1 cellular context compared by ENCODE assay signal in the genomic region with DNA sequence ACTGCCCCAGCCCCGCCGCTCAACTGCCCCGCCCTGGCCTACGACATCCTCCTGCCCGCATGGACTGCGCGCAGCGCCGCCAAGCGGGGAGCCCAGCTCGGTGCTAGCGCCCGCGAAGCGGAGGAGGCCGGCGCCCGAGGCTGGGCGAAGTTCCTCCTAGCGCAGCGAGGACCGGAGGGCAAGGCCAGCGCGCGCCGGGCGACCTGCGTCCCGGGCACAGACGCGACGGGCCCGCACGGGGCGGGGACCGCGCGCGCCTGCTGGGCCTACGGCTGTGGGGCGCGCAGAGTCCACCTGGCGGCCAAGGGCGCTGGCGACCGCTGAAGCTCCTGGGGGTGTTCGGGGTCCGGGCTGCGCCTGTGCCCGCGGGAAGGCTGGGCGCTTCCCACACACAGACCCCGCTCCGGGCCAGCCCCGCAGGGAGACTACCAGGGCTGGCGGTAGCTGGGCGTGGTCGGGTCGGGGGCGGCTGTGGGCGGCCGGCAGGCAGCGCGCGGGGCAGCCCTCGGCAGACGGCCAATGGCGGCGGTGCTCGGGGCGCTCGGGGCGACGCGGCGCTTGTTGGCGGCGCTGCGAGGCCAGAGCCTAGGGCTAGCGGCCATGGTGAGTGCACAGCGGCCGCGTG.
TF ChIP-seq lines count a peak whose summit lies in the region.

A gene (plus strand): TSS at position 511 of the 625 bp plus-strand sequence. CDS start 9 bp downstream, at position 520.

TF ChIP-seq in HepG2, 621 proteins besides CTCF, POLR2A, EP300 and RAD21 (continued from another document and continues in another):
- TF ChIP-seq, protein P1, sequence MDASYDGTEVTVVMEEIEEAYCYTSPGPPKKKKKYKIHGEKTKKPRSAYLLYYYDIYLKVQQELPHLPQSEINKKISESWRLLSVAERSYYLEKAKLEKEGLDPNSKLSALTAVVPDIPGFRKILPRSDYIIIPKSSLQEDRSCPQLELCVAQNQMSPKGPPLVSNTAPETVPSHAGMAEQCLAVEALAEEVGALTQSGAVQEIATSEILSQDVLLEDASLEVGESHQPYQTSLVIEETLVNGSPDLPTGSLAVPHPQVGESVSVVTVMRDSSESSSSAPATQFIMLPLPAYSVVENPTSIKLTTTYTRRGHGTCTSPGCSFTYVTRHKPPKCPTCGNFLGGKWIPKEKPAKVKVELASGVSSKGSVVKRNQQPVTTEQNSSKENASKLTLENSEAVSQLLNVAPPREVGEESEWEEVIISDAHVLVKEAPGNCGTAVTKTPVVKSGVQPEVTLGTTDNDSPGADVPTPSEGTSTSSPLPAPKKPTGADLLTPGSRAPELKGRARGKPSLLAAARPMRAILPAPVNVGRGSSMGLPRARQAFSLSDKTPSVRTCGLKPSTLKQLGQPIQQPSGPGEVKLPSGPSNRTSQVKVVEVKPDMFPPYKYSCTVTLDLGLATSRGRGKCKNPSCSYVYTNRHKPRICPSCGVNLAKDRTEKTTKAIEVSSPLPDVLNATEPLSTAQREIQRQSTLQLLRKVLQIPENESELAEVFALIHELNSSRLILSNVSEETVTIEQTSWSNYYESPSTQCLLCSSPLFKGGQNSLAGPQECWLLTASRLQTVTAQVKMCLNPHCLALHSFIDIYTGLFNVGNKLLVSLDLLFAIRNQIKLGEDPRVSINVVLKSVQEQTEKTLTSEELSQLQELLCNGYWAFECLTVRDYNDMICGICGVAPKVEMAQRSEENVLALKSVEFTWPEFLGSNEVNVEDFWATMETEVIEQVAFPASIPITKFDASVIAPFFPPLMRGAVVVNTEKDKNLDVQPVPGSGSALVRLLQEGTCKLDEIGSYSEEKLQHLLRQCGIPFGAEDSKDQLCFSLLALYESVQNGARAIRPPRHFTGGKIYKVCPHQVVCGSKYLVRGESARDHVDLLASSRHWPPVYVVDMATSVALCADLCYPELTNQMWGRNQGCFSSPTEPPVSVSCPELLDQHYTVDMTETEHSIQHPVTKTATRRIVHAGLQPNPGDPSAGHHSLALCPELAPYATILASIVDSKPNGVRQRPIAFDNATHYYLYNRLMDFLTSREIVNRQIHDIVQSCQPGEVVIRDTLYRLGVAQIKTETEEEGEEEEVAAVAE (CRISPR knock-in tag; IDR thresholded peaks at IDR 0.05; ENCODE audit: borderline replicate concordance) = 0 out of 2 replicates have a peak, but pooled peaks have one; percentile 36
- TF ChIP-seq, protein P2, sequence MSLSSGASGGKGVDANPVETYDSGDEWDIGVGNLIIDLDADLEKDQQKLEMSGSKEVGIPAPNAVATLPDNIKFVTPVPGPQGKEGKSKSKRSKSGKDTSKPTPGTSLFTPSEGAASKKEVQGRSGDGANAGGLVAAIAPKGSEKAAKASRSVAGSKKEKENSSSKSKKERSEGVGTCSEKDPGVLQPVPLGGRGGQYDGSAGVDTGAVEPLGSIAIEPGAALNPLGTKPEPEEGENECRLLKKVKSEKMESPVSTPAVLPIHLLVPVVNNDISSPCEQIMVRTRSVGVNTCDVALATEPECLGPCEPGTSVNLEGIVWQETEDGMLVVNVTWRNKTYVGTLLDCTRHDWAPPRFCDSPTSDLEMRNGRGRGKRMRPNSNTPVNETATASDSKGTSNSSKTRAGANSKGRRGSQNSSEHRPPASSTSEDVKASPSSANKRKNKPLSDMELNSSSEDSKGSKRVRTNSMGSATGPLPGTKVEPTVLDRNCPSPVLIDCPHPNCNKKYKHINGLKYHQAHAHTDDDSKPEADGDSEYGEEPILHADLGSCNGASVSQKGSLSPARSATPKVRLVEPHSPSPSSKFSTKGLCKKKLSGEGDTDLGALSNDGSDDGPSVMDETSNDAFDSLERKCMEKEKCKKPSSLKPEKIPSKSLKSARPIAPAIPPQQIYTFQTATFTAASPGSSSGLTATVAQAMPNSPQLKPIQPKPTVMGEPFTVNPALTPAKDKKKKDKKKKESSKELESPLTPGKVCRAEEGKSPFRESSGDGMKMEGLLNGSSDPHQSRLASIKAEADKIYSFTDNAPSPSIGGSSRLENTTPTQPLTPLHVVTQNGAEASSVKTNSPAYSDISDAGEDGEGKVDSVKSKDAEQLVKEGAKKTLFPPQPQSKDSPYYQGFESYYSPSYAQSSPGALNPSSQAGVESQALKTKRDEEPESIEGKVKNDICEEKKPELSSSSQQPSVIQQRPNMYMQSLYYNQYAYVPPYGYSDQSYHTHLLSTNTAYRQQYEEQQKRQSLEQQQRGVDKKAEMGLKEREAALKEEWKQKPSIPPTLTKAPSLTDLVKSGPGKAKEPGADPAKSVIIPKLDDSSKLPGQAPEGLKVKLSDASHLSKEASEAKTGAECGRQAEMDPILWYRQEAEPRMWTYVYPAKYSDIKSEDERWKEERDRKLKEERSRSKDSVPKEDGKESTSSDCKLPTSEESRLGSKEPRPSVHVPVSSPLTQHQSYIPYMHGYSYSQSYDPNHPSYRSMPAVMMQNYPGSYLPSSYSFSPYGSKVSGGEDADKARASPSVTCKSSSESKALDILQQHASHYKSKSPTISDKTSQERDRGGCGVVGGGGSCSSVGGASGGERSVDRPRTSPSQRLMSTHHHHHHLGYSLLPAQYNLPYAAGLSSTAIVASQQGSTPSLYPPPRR (CRISPR knock-in tag; IDR thresholded peaks at IDR 0.05; ENCODE audit: borderline replicate concordance) = peak; percentile 69; the same call in 1 of the 2 replicates
- TF ChIP-seq, protein P3, sequence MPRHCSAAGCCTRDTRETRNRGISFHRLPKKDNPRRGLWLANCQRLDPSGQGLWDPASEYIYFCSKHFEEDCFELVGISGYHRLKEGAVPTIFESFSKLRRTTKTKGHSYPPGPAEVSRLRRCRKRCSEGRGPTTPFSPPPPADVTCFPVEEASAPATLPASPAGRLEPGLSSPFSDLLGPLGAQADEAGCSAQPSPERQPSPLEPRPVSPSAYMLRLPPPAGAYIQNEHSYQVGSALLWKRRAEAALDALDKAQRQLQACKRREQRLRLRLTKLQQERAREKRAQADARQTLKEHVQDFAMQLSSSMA (CRISPR knock-in tag; IDR thresholded peaks at IDR 0.05) = no peak
- TF ChIP-seq, protein P4, sequence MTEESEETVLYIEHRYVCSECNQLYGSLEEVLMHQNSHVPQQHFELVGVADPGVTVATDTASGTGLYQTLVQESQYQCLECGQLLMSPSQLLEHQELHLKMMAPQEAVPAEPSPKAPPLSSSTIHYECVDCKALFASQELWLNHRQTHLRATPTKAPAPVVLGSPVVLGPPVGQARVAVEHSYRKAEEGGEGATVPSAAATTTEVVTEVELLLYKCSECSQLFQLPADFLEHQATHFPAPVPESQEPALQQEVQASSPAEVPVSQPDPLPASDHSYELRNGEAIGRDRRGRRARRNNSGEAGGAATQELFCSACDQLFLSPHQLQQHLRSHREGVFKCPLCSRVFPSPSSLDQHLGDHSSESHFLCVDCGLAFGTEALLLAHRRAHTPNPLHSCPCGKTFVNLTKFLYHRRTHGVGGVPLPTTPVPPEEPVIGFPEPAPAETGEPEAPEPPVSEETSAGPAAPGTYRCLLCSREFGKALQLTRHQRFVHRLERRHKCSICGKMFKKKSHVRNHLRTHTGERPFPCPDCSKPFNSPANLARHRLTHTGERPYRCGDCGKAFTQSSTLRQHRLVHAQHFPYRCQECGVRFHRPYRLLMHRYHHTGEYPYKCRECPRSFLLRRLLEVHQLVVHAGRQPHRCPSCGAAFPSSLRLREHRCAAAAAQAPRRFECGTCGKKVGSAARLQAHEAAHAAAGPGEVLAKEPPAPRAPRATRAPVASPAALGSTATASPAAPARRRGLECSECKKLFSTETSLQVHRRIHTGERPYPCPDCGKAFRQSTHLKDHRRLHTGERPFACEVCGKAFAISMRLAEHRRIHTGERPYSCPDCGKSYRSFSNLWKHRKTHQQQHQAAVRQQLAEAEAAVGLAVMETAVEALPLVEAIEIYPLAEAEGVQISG (CRISPR knock-in tag; IDR thresholded peaks at IDR 0.05) = peak; percentile 82
- TF ChIP-seq ATF1 (CRISPR knock-in tag; IDR thresholded peaks at IDR 0.05) (no peak), NRL (CRISPR knock-in tag; IDR thresholded peaks at IDR 0.05; ENCODE audit: borderline replicate concordance) (no peak), AGO2 (optimal IDR thresholded peaks at IDR 0.05; ENCODE audit: low read depth, low read length) (peak; percentile 99), ZSCAN12 (CRISPR knock-in tag; IDR thresholded peaks at IDR 0.05) (no peak), ZNF205 (CRISPR knock-in tag; IDR thresholded peaks at IDR 0.05) (peak; percentile 93), SAP130 (CRISPR knock-in tag; IDR thresholded peaks at IDR 0.05; ENCODE audit: low read depth) (peak; percentile 74), HNRNPLL (IDR thresholded peaks at IDR 0.05; ENCODE audit: low read depth, low read length, poor library complexity, severe bottlenecking) (peak; percentile 78), MTA1 (CRISPR knock-in tag; IDR thresholded peaks at IDR 0.05; ENCODE audit: borderline replicate concordance) (peak; percentile 79)
- TF ChIP-seq, protein P5, sequence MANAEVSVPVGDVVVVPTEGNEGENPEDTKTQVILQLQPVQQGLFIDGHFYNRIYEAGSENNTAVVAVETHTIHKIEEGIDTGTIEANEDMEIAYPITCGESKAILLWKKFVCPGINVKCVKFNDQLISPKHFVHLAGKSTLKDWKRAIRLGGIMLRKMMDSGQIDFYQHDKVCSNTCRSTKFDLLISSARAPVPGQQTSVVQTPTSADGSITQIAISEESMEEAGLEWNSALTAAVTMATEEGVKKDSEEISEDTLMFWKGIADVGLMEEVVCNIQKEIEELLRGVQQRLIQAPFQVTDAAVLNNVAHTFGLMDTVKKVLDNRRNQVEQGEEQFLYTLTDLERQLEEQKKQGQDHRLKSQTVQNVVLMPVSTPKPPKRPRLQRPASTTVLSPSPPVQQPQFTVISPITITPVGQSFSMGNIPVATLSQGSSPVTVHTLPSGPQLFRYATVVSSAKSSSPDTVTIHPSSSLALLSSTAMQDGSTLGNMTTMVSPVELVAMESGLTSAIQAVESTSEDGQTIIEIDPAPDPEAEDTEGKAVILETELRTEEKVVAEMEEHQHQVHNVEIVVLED (CRISPR knock-in tag; IDR thresholded peaks at IDR 0.05; ENCODE audit: borderline replicate concordance) = peak; percentile 65
- TF ChIP-seq, protein P6, sequence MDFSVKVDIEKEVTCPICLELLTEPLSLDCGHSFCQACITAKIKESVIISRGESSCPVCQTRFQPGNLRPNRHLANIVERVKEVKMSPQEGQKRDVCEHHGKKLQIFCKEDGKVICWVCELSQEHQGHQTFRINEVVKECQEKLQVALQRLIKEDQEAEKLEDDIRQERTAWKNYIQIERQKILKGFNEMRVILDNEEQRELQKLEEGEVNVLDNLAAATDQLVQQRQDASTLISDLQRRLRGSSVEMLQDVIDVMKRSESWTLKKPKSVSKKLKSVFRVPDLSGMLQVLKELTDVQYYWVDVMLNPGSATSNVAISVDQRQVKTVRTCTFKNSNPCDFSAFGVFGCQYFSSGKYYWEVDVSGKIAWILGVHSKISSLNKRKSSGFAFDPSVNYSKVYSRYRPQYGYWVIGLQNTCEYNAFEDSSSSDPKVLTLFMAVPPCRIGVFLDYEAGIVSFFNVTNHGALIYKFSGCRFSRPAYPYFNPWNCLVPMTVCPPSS (IDR thresholded peaks at IDR 0.05) = no peak
- TF ChIP-seq, protein P7, sequence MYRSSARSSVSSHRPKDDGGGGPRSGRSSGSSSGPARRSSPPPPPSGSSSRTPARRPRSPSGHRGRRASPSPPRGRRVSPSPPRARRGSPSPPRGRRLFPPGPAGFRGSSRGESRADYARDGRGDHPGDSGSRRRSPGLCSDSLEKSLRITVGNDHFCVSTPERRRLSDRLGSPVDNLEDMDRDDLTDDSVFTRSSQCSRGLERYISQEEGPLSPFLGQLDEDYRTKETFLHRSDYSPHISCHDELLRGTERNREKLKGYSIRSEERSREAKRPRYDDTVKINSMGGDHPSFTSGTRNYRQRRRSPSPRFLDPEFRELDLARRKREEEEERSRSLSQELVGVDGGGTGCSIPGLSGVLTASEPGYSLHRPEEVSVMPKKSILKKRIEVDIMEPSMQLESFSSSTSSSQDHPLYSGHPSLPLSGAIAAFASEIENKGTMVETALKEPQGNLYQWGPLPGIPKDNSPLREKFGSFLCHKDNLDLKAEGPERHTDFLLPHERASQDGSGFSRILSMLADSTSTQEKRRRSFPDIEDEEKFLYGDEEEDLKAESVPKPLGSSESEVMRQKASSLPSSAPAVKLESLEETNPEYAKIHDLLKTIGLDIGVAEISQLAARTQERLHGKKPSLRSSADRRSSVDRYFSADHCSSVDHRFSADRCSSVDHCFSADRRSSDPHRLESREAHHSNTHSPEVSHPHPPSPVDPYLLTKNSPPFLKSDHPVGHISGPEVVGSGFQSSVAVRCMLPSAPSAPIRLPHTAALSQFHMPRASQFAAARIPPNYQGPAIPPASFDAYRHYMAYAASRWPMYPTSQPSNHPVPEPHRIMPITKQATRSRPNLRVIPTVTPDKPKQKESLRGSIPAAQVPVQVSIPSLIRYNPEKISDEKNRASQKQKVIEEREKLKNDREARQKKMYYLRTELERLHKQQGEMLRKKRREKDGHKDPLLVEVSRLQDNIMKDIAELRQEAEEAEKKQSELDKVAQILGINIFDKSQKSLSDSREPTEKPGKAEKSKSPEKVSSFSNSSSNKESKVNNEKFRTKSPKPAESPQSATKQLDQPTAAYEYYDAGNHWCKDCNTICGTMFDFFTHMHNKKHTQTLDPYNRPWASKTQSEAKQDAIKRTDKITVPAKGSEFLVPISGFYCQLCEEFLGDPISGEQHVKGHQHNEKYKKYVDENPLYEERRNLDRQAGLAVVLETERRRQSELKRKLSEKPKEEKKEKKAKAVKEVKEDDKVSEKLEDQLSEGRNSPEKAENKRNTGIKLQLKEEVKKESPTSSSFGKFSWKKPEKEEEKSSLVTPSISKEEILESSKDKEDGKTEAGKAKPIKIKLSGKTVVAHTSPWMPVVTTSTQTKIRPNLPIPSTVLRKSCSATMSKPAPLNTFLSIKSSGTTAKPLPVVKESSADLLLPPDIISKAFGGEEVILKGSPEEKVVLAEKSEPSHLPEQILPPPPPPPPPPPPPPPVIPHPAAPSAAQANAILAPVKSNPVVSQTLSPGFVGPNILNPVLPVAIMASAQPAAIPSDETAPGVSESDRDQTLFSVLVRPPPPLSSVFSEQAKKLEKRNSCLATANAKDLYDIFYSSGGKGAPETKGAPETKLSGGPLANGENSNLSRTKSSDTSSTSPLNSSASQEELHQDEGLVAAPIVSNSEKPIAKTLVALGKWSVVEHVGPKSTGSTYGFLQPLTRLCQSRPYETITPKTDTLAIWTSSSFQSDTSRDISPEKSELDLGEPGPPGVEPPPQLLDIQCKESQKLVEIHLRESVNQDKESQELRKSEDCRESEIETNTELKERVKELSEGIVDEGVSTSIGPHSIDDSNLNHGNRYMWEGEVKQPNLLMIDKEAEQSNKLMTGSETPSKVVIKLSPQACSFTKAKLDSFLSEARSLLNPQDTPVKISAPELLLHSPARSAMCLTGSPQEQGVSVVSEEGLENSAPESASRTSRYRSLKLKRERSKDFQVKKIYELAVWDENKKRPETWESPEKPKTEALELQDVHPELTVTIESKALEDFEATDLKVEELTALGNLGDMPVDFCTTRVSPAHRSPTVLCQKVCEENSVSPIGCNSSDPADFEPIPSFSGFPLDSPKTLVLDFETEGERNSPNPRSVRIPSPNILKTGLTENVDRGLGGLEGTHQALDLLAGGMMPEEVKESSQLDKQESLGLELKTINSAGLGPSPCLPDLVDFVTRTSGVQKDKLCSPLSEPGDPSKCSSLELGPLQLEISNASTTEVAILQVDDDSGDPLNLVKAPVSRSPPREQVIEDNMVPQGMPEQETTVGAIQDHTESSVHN (CRISPR knock-in tag; IDR thresholded peaks at IDR 0.05) = peak; percentile 73; the same call in 1 of the 2 replicates
